In genomic region chr10:11256896-11257295, GRCh38 we compare ENCODE assay signal across 16 cellular contexts.
DNase-seq lines count a peak whose midpoint lies in the region; ATAC-seq lines count a peak whose summit lies in the region.
"Had no signal": no experiment of that assay in that cellular context is flagged by ENCODE, and none has a peak within 500 bp of the region (broad histone marks: within the 10 kb centered on the region; RNA-seq: fewer than 3 reads in every experiment).

No MANE protein-coding gene starts in this region.

- no peak overlapping the region for H2BK5ac ChIP-seq in mesendoderm (ENCODE audit: low read length)

- no peak overlapping the region for H2AK5ac ChIP-seq in mesendoderm (ENCODE audit: low read length)

- H3K4me1 ChIP-seq in mesendoderm (ENCODE audit: control insufficient read depth, low read depth, low read length), result no peaks in the 10 kb centered on the region
- H3K4me1 ChIP-seq: pancreas had no signal

- no peak overlapping the region for H3K23ac ChIP-seq in mesendoderm (ENCODE audit: low read length)

- peaks cover 73% of the 10 kb centered on the region for H3K4me1 Mint-ChIP-seq in activated T-cell treated with anti-CD3 and anti-CD28 coated beads, Interleukin-2, amount 50 U/mL, for 72 hours (ENCODE audit: low read depth)
- H3K4me1 Mint-ChIP-seq in activated naive CD8-positive, alpha-beta T cell treated with anti-CD3 and anti-CD28 coated beads for 36 hours, result peaks cover 63% of the 10 kb centered on the region
- peaks cover 70% of the 10 kb centered on the region for H3K4me1 Mint-ChIP-seq in stimulated activated effector memory CD8-positive, alpha-beta T cell treated with anti-CD3 and anti-CD28 coated beads, Interleukin-12 subunit alpha, Interleukin-12 subunit beta, amount 100 ng/mL, for 72 hours

- H3K27ac ChIP-seq in mesendoderm (ENCODE audit: low read depth, low read length), result no peak overlapping the region
- H3K27ac ChIP-seq: pancreas had no signal

- H3K27me3 ChIP-seq in mesendoderm (ENCODE audit: insufficient read depth, low read length, poor library complexity), result no peaks in the 10 kb centered on the region
- H3K27me3 ChIP-seq: esophagus muscularis mucosa, pancreas had no signal

- no peaks in the 10 kb centered on the region for H3K27me3 Mint-ChIP-seq in activated T-cell treated with anti-CD3 and anti-CD28 coated beads, Interleukin-2, amount 50 U/mL, for 72 hours (ENCODE audit: low read depth)
- H3K27me3 Mint-ChIP-seq in activated naive CD8-positive, alpha-beta T cell treated with anti-CD3 and anti-CD28 coated beads for 36 hours, result no peaks in the 10 kb centered on the region

- H3K27ac Mint-ChIP-seq in activated T-cell treated with anti-CD3 and anti-CD28 coated beads, Interleukin-2, amount 50 U/mL, for 72 hours, result peak overlapping the region; percentile 90
- H3K27ac Mint-ChIP-seq in activated naive CD8-positive, alpha-beta T cell treated with anti-CD3 and anti-CD28 coated beads for 36 hours, result peak overlapping the region; percentile 80
- H3K27ac Mint-ChIP-seq in stimulated activated effector memory CD8-positive, alpha-beta T cell treated with anti-CD3 and anti-CD28 coated beads, Interleukin-12 subunit alpha, Interleukin-12 subunit beta, amount 100 ng/mL, for 72 hours, result peak overlapping the region; percentile 91

- no peak for DNase-seq in activated T-cell treated with anti-CD3 and anti-CD28 coated beads, Interleukin-2, amount 50 U/mL, for 72 hours
- DNase-seq in activated T-cell treated with anti-CD3 and anti-CD28 coated beads, Interleukin-2, amount 50 U/mL, for 1 hour, result no peak
- DNase-seq in activated naive CD8-positive, alpha-beta T cell treated with anti-CD3 and anti-CD28 coated beads for 36 hours, result no peak
- DNase-seq in stimulated activated effector memory CD8-positive, alpha-beta T cell treated with anti-CD3 and anti-CD28 coated beads, Interleukin-12 subunit alpha, Interleukin-12 subunit beta, amount 100 ng/mL, for 72 hours (ENCODE audit: low spot score in 2 of 2), result no peak
- no peak for DNase-seq in T-helper 9 cell
- DNase-seq in mesendoderm, result no peak
- DNase-seq: activated effector memory CD4-positive, alpha-beta T cell treated with Interleukin-2 at 50 U/mL for 16 hours; cortex of kidney; GF-D8; NCI-H1694; NCI-H345; pancreas had no signal

- no peak overlapping the region for H2BK15ac ChIP-seq in mesendoderm (replicated peaks; ENCODE audit: low read depth)

- ATAC-seq in activated T-cell treated with anti-CD3 and anti-CD28 coated beads, Interleukin-2, amount 50 U/mL, for 72 hours (replicated peaks in 1 of 2), result peak in 1 of 2 donors; percentile 29
- ATAC-seq in GM21360 (IDR thresholded peaks at IDR 0.05; ENCODE audit: unreplicated experiment) (peak; percentile 40), GM18870 (IDR thresholded peaks at IDR 0.05; ENCODE audit: unreplicated experiment) (no peak)
- no peak for ATAC-seq in stimulated activated effector memory CD8-positive, alpha-beta T cell treated with anti-CD3 and anti-CD28 coated beads, Interleukin-12 subunit alpha, Interleukin-12 subunit beta, amount 100 ng/mL, for 72 hours
- ATAC-seq: pancreas, sciatic nerve had no signal

- H3K4me3 ChIP-seq in mesendoderm (ENCODE audit: low read length), result no peak overlapping the region
- H3K4me3 ChIP-seq: esophagus muscularis mucosa, pancreas had no signal

- no peak overlapping the region for H3K4ac ChIP-seq in mesendoderm (ENCODE audit: low read depth, low read length)

- H3K79me1 ChIP-seq in mesendoderm (ENCODE audit: low read length), result no peaks in the 10 kb centered on the region

- no peak overlapping the region for H3K4me2 ChIP-seq in mesendoderm (ENCODE audit: low read length)

- H2BK120ac ChIP-seq in mesendoderm (ENCODE audit: low read depth, low read length), result no peak overlapping the region

- H3K79me2 ChIP-seq in mesendoderm (ENCODE audit: control insufficient read depth, insufficient read depth, low read length), result no peaks in the 10 kb centered on the region

- no peak overlapping the region for H4K5ac ChIP-seq in mesendoderm (ENCODE audit: low read length)

- no CpG with 5 or more reads among the region's 13 CpGs for WGBS in mesendoderm (ENCODE audit: extremely low coverage, insufficient coverage, low lambda C conversion rate)

- no peak overlapping the region for H3K18ac ChIP-seq in mesendoderm (ENCODE audit: low read length)

- H3K4me3 Mint-ChIP-seq in activated T-cell treated with anti-CD3 and anti-CD28 coated beads, Interleukin-2, amount 50 U/mL, for 72 hours, result peak overlapping the region; percentile 46
- H3K4me3 Mint-ChIP-seq in activated naive CD8-positive, alpha-beta T cell treated with anti-CD3 and anti-CD28 coated beads for 36 hours, result no peak overlapping the region
- no peak overlapping the region for H3K4me3 Mint-ChIP-seq in stimulated activated effector memory CD8-positive, alpha-beta T cell treated with anti-CD3 and anti-CD28 coated beads, Interleukin-12 subunit alpha, Interleukin-12 subunit beta, amount 100 ng/mL, for 72 hours

- H3K9me3 Mint-ChIP-seq in activated T-cell treated with anti-CD3 and anti-CD28 coated beads, Interleukin-2, amount 50 U/mL, for 72 hours, result no peaks in the 10 kb centered on the region
- H3K9me3 Mint-ChIP-seq in activated naive CD8-positive, alpha-beta T cell treated with anti-CD3 and anti-CD28 coated beads for 36 hours, result no peaks in the 10 kb centered on the region
- H3K9me3 Mint-ChIP-seq in stimulated activated effector memory CD8-positive, alpha-beta T cell treated with anti-CD3 and anti-CD28 coated beads, Interleukin-12 subunit alpha, Interleukin-12 subunit beta, amount 100 ng/mL, for 72 hours, result no peaks in the 10 kb centered on the region

- H3K36me3 Mint-ChIP-seq in activated T-cell treated with anti-CD3 and anti-CD28 coated beads, Interleukin-2, amount 50 U/mL, for 72 hours (ENCODE audit: insufficient read depth in 2 of 2), result peaks cover 8 to 32% of the 10 kb centered on the region in 2 donors
- peaks cover 67% of the 10 kb centered on the region for H3K36me3 Mint-ChIP-seq in activated naive CD8-positive, alpha-beta T cell treated with anti-CD3 and anti-CD28 coated beads for 36 hours
- H3K36me3 Mint-ChIP-seq in stimulated activated effector memory CD8-positive, alpha-beta T cell treated with anti-CD3 and anti-CD28 coated beads, Interleukin-12 subunit alpha, Interleukin-12 subunit beta, amount 100 ng/mL, for 72 hours, result no peaks in the 10 kb centered on the region

- no peaks in the 10 kb centered on the region for H3K36me3 ChIP-seq in mesendoderm (ENCODE audit: control insufficient read depth, insufficient read depth, low read length)
- H3K36me3 ChIP-seq: pancreas had no signal

- H4K8ac ChIP-seq in mesendoderm (ENCODE audit: low read depth, low read length), result no peak overlapping the region

- H3K56ac ChIP-seq in mesendoderm (ENCODE audit: low read length), result no peak overlapping the region

- no peak overlapping the region for H3K9ac ChIP-seq in mesendoderm (ENCODE audit: low read length)

Comparison
In these comparisons a context has a peak if more than half of its experiments do, and no peak if none do; other contexts are left out.
1. H3K4me3 Mint-ChIP-seq: peak in activated T-cell treated with anti-CD3 and anti-CD28 coated beads, Interleukin-2, amount 50 U/mL, for 72 hours (2 of 2); none in activated naive CD8-positive, alpha-beta T cell treated with anti-CD3 and anti-CD28 coated beads for 36 hours (single experiment) and stimulated activated effector memory CD8-positive, alpha-beta T cell treated with anti-CD3 and anti-CD28 coated beads, Interleukin-12 subunit alpha, Interleukin-12 subunit beta, amount 100 ng/mL, for 72 hours (single experiment).
2. Peak in every context shown above with its lines, with median percentiles within 50 percentile points of each other: H3K27ac Mint-ChIP-seq.